In the genomic region with DNA sequence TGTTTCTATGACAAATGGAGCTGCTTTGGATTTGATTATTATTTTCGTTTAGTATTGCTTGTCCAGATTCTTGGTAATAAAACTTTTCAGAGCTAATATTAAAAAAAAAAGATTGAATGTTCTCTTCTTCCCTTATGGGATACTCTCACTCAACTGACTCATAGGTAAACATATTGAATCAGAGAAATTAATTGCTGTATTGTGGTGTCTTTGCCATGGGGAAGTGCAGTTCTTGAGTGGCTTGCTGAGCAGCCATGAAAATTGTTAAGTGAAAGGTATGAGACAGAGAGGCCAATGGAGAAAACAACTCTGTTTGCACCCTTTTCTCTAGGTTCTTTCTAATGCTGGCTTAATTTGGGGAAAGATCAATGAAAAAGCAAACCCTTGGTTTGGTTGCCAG, we compare ENCODE assay signal across 31 cellular contexts.
DNase-seq lines count a peak whose midpoint lies in the region; ATAC-seq, FAIRE-seq and TF ChIP-seq lines count a peak whose summit lies in the region.
"Had no signal": no experiment of that assay in that cellular context is flagged by ENCODE, and none has a peak within 500 bp of the region (broad histone marks: within the 10 kb centered on the region; RNA-seq: fewer than 3 reads in every experiment).

No MANE protein-coding gene starts in this region.

- DNase-seq in IMR-90 (peak; percentile 19), NOMO-1 treated with dmso at 0.1 percent for 144 hours (lab: John Stamatoyannopoulos, UW; ENCODE audit: unreplicated experiment) (peak; percentile 7), fibroblast of mammary gland (ENCODE audit: low read depth) (peak; percentile 53), GM12891 (ENCODE audit: insufficient read length, low spot score) (no peak), SW480 (ENCODE audit: low spot score) (no peak), mucosa of descending colon (no peak)
- no peak for DNase-seq in activated CD8-positive, alpha-beta memory T cell treated with anti-CD3 and anti-CD28 coated beads for 24 hours
- DNase-seq: activated CD4-positive, alpha-beta T cell treated with anti-CD3 and anti-CD28 coated beads, Interleukin-2, amount 10 ng/mL, durations not matched to agents 24 days and 14 days; activated effector memory CD4-positive, alpha-beta T cell treated with anti-CD3 and anti-CD28 coated beads, Interleukin-2, amount 50 U/mL, for 16 hours; activated naive CD8-positive, alpha-beta T cell treated with anti-CD3 and anti-CD28 coated beads, Interleukin-2, amount 10 ng/mL, durations not matched to agents 7 days and 5 days; activated T-cell treated with anti-CD3 and anti-CD28 coated beads, Interleukin-2, amount 50 U/mL, for 1 hour; aorta; C1 segment of cervical spinal cord; Caco-2; DMS79; hippocampal formation; left colon; NCI-H1417 treated with DMSO at 0.1 percent for 48 hours; NCI-H2029 treated with DMSO at 0.1 percent for 48 hours; NCI-H524 treated with DMSO at 0.1 percent for 48 hours; NK-92 treated with Interleukin-12 subunit alpha and Interleukin-12 subunit beta, amount 100 ng/mL, for 24 hours; spleen; stimulated activated CD8-positive, alpha-beta memory T cell treated with anti-CD3 and anti-CD28 coated beads, Interleukin-4, amount 100 ng/mL, for 48 hours; stomach; tibial artery had no signal

- no peak overlapping the region for H4K91ac ChIP-seq in IMR-90 (ENCODE audit: insufficient read depth, low read depth, low read length)

- TF ChIP-seq CTCF in IMR-90 (conservative IDR thresholded peaks at IDR 0.05; ENCODE audit: low read depth, low read length) (no peak), fibroblast of mammary gland (conservative IDR thresholded peaks at IDR 0.05; ENCODE audit: control insufficient read depth, insufficient read depth, low read depth, low read length) (no peak), mucosa of descending colon (IDR thresholded peaks at IDR 0.05) (no peak)

- no peak overlapping the region for H3K9ac ChIP-seq in IMR-90 (ENCODE audit: low read depth, low read length)
- H3K9ac ChIP-seq: neural progenitor cell, parathyroid adenoma had no signal

- H2AK5ac ChIP-seq in IMR-90 (ENCODE audit: low read depth, low read length) = no peak overlapping the region

- WGBS in IMR-90 (ENCODE audit: extremely low coverage in 2 of 2, insufficient read length in 1 of 2), 2 experiments = no CpG with 5 or more reads among the region's 1 CpG

- no peak overlapping the region for H4K5ac ChIP-seq in IMR-90 (ENCODE audit: low read depth, low read length)

- no peak overlapping the region for H2BK5ac ChIP-seq in IMR-90 (ENCODE audit: low read depth, low read length, poor library complexity, severe bottlenecking)

- no peak overlapping the region for H4K8ac ChIP-seq in IMR-90 (ENCODE audit: low read depth in 2 of 2, low read length in 2 of 2)

- no peaks in the 10 kb centered on the region for H3K27me3 ChIP-seq in IMR-90 (ENCODE audit: control insufficient read depth, insufficient read depth, low read length)
- H3K27me3 ChIP-seq: neural progenitor cell, right atrium auricular region, SJSA1, spleen, stomach, tibial artery had no signal

- no peak overlapping the region for H3K56ac ChIP-seq in IMR-90 (ENCODE audit: extremely low read depth, insufficient read depth, low read length)

- intact Hi-C loops in IMR-90 (cut with micrococcal nuclease) (no loop called here), mucosa of descending colon (cut with DNase I, micrococcal nuclease) (no loop called here)

- TF ChIP-seq RAD21 in IMR-90 (IDR thresholded peaks at IDR 0.05; ENCODE audit: low read length) = no peak

- H3K9me3 ChIP-seq in IMR-90 (ENCODE audit: control insufficient read depth, insufficient read depth, low read length) (no peaks in the 10 kb centered on the region), mucosa of descending colon (no peaks in the 10 kb centered on the region)
- H3K9me3 ChIP-seq: Caco-2, right atrium auricular region, SJSA1, spleen, stomach, tibial artery had no signal

- in situ Hi-C loops in IMR-90 (cut with MboI; ENCODE audit: low sequenced_read_pairs) = no loop called here

- H3K4ac ChIP-seq in IMR-90 (ENCODE audit: low read depth, low read length) = no peak overlapping the region

- no peaks in the 10 kb centered on the region for H3K79me1 ChIP-seq in IMR-90 (ENCODE audit: low read depth in 1 of 2, low read length in 2 of 2)

- H3K27ac ChIP-seq in IMR-90 (ENCODE audit: insufficient read depth, low read length) = no peak overlapping the region
- H3K27ac ChIP-seq: neural progenitor cell, parathyroid adenoma, right atrium auricular region, SJSA1, spleen, stomach, tibial artery had no signal

- H3K9me1 ChIP-seq in IMR-90 (ENCODE audit: insufficient read depth, low read length) = no peaks in the 10 kb centered on the region

- no peak overlapping the region for H2AK9ac ChIP-seq in IMR-90 (replicated peaks; ENCODE audit: low read depth, low read length, poor library complexity)

- H4K20me1 ChIP-seq in IMR-90 (ENCODE audit: insufficient read depth, low read length) = no peaks in the 10 kb centered on the region

- no peak overlapping the region for H2BK15ac ChIP-seq in IMR-90 (ENCODE audit: low read depth, low read length)

- H3K14ac ChIP-seq in IMR-90 (replicated peaks; ENCODE audit: low read depth, low read length) = no peak overlapping the region

- H3K4me2 ChIP-seq in IMR-90 (ENCODE audit: low read depth, low read length) = no peak overlapping the region
- H3K4me2 ChIP-seq: GM23338, neural progenitor cell had no signal

- TF ChIP-seq POLR2A in IMR-90 (IDR thresholded peaks at IDR 0.05; ENCODE audit: low read depth, low read length) (no peak), GM12891 (IDR thresholded peaks at IDR 0.05; ENCODE audit: low read depth, low read length) (no peak)

- BruUV-seq in IMR-90 (replicated peaks; lab: Mats Ljungman, UMichigan) = no TSS peak

- H3K4me3 ChIP-seq in IMR-90 (ENCODE audit: insufficient read depth, low read depth, low read length) (no peak overlapping the region), fibroblast of mammary gland (ENCODE audit: control insufficient read depth, low read depth, low read length) (no peak overlapping the region), mucosa of descending colon (no peak overlapping the region)
- H3K4me3 ChIP-seq: GM23338, neural progenitor cell, right atrium auricular region, SJSA1, spleen, stomach, tibial artery had no signal

- H2AFZ ChIP-seq in IMR-90 (replicated peaks; ENCODE audit: low read length, poor library complexity) = no peak overlapping the region
- H2AFZ ChIP-seq: GM23338, neural progenitor cell, parathyroid adenoma had no signal

- no peak overlapping the region for H2BK20ac ChIP-seq in IMR-90 (ENCODE audit: low read depth, low read length)

- dilution Hi-C loops in IMR-90 (cut with HindIII; ENCODE audit: low sequenced_read_pairs, unreplicated experiment) = no loop called here

- no peak for FAIRE-seq in GM12891 (lab: Jason Lieb, UNC)

- H3K18ac ChIP-seq in IMR-90 (ENCODE audit: low read depth, low read length) = no peak overlapping the region

- no peaks in the 10 kb centered on the region for H3K36me3 ChIP-seq in IMR-90 (ENCODE audit: control insufficient read depth, insufficient read depth, low read length)
- H3K36me3 ChIP-seq in mucosa of descending colon (ENCODE audit: low read depth) = no peaks in the 10 kb centered on the region
- H3K36me3 ChIP-seq: neural progenitor cell, right atrium auricular region, SJSA1, spleen, stomach, tibial artery had no signal

- no peak overlapping the region for H3K23ac ChIP-seq in IMR-90 (ENCODE audit: low read depth, low read length)

- ATAC-seq in IMR-90 (ENCODE audit: low read depth) (no peak), mucosa of descending colon (no peak)
- ATAC-seq: GM23338, left colon, WTC11 had no signal

- CTCF ChIA-PET in IMR-90 (lab: Yijun Ruan, JAX) = no interaction called here

- POLR2A ChIA-PET in IMR-90 (lab: Charles Lee; ENCODE audit: unreplicated experiment) = no interaction called here

- H3K4me1 ChIP-seq in IMR-90 (ENCODE audit: control insufficient read depth, insufficient read depth, low read length) = no peaks in the 10 kb centered on the region
- H3K4me1 ChIP-seq in mucosa of descending colon (ENCODE audit: low read depth) = no peaks in the 10 kb centered on the region
- H3K4me1 ChIP-seq: neural progenitor cell, parathyroid adenoma, right atrium auricular region, spleen, tibial artery had no signal

- no peak overlapping the region for H2BK120ac ChIP-seq in IMR-90 (ENCODE audit: low read depth, low read length)

TF ChIP-seq in IMR-90, 13 proteins besides CTCF, POLR2A, EP300 and RAD21 (continues in another document):
- no peak for TF ChIP-seq MXI1 (IDR thresholded peaks at IDR 0.05; ENCODE audit: borderline replicate concordance, low read depth, low read length)
- no peak for TF ChIP-seq NFE2L2 (IDR thresholded peaks at IDR 0.05; ENCODE audit: low read depth, low read length)
- TF ChIP-seq RCOR1 (IDR thresholded peaks at IDR 0.05; ENCODE audit: insufficient replicate concordance, low read length) = no peak
- TF ChIP-seq CEBPB (IDR thresholded peaks at IDR 0.05; ENCODE audit: low read depth, low read length) = no peak
- TF ChIP-seq MAFK (IDR thresholded peaks at IDR 0.05; ENCODE audit: low read depth, low read length) = no peak
- TF ChIP-seq CHD1 (IDR thresholded peaks at IDR 0.05; ENCODE audit: low read depth, low read length) = no peak
- no peak for TF ChIP-seq BHLHE40 (IDR thresholded peaks at IDR 0.05; ENCODE audit: low read depth, low read length)
- no peak for TF ChIP-seq RFX5 (IDR thresholded peaks at IDR 0.05; ENCODE audit: low read depth, low read length)
- TF ChIP-seq MAZ (IDR thresholded peaks at IDR 0.05; ENCODE audit: borderline replicate concordance, low read depth, low read length) = no peak

TF ChIP-seq in GM12891, 5 proteins besides CTCF, POLR2A, EP300 and RAD21:
- TF ChIP-seq PAX5 (IDR thresholded peaks at IDR 0.05; ENCODE audit: insufficient read depth, low read length, severe bottlenecking) (no peak), POU2F2 (IDR thresholded peaks at IDR 0.05; ENCODE audit: low read depth, low read length) (no peak), TAF1 (IDR thresholded peaks at IDR 0.05; ENCODE audit: low read depth, low read length) (no peak), SPI1 (IDR thresholded peaks at IDR 0.05; ENCODE audit: low read depth, low read length) (no peak), POLR2AphosphoS5 (IDR thresholded peaks at IDR 0.05; ENCODE audit: low read depth, low read length) (no peak)

Comparison
In these comparisons a context has a peak if more than half of its experiments do, and no peak if none do; other contexts are left out.
1. DNase-seq: peak in IMR-90 (single experiment), NOMO-1 treated with dmso at 0.1 percent for 144 hours (single experiment) and fibroblast of mammary gland (single experiment); none in GM12891 (single experiment), SW480 (single experiment), mucosa of descending colon (0 of 3) and activated CD8-positive, alpha-beta memory T cell treated with anti-CD3 and anti-CD28 coated beads for 24 hours (single experiment).